Comparison of ENCODE assay signal across 1 cellular context in the genomic region with DNA sequence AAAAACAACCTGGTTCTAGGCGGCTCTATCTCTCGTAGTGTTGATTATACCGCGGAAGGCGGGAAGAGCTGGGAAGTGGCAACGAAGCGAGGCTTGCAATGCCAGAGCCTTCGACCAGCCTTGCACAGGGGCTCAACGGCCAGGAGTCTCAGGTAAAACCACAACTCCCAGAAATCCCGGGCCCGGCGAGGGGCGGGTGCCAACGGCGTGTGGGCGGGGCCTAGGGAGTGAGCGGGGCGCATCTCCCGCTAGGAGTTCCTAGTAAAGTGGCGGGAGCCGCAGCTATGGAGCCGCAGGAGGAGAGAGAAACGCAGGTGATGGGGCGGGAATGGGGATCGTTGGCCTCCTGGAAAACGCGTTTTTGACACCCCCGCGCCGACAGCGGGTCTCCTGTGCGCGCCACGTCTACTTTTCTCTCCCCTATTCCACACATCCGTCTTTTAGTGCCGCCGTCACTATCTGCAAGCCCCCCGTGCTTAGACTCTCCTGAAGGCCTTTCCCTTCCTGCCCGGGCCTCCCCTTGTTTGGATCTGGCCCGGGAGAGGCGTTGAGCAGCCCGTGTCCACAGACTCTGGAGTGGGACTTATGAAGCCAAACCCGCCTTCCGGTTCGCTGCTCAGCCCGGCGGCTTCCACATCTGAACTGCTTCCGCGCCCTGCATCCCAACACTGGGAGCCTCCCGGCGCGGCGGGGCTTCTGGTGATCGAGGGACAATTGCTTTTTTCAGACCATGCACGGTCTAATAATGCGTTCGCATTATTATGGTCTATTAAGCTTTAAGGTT.
A peak's percentile ranks its signal among the peaks of the same experiment; 100 is the strongest.
TF ChIP-seq lines count a peak whose summit lies in the region.

A gene with protein sequence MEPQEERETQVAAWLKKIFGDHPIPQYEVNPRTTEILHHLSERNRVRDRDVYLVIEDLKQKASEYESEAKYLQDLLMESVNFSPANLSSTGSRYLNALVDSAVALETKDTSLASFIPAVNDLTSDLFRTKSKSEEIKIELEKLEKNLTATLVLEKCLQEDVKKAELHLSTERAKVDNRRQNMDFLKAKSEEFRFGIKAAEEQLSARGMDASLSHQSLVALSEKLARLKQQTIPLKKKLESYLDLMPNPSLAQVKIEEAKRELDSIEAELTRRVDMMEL (plus strand): TSS at position 258 of the 784 bp plus-strand sequence. CDS start 27 bp downstream, at position 285.

TF ChIP-seq in HepG2, 621 proteins besides CTCF, POLR2A, EP300 and RAD21 (continued from another document and continues in another):
- TF ChIP-seq, protein P1, sequence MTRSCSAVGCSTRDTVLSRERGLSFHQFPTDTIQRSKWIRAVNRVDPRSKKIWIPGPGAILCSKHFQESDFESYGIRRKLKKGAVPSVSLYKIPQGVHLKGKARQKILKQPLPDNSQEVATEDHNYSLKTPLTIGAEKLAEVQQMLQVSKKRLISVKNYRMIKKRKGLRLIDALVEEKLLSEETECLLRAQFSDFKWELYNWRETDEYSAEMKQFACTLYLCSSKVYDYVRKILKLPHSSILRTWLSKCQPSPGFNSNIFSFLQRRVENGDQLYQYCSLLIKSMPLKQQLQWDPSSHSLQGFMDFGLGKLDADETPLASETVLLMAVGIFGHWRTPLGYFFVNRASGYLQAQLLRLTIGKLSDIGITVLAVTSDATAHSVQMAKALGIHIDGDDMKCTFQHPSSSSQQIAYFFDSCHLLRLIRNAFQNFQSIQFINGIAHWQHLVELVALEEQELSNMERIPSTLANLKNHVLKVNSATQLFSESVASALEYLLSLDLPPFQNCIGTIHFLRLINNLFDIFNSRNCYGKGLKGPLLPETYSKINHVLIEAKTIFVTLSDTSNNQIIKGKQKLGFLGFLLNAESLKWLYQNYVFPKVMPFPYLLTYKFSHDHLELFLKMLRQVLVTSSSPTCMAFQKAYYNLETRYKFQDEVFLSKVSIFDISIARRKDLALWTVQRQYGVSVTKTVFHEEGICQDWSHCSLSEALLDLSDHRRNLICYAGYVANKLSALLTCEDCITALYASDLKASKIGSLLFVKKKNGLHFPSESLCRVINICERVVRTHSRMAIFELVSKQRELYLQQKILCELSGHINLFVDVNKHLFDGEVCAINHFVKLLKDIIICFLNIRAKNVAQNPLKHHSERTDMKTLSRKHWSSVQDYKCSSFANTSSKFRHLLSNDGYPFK (CRISPR knock-in tag; IDR thresholded peaks at IDR 0.05; ENCODE audit: borderline replicate concordance): peak; percentile 53; the same call in 1 of the 2 replicates
- TF ChIP-seq ZBTB3 (CRISPR knock-in tag; IDR thresholded peaks at IDR 0.05; ENCODE audit: borderline replicate concordance, low read depth) (0 out of 2 replicates have a peak, but pooled peaks have one; percentile 44), ZSCAN12 (CRISPR knock-in tag; IDR thresholded peaks at IDR 0.05) (no peak), ZNF674 (CRISPR knock-in tag; IDR thresholded peaks at IDR 0.05; ENCODE audit: low read depth) (no peak), ZNF484 (CRISPR knock-in tag; IDR thresholded peaks at IDR 0.05; ENCODE audit: borderline replicate concordance, low read depth) (no peak), ZBTB42 (CRISPR knock-in tag; IDR thresholded peaks at IDR 0.05) (0 out of 2 replicates have a peak, but pooled peaks have one; percentile 17), ZNF788 (CRISPR knock-in tag; IDR thresholded peaks at IDR 0.05; ENCODE audit: borderline replicate concordance) (peak; percentile 44; the same call in 1 of the 2 replicates), ZNF501 (CRISPR knock-in tag; IDR thresholded peaks at IDR 0.05) (peak; percentile 81), TCF12 (IDR thresholded peaks at IDR 0.05) (no peak), TCF12 (CRISPR knock-in tag; IDR thresholded peaks at IDR 0.05) (0 out of 2 replicates have a peak, but pooled peaks have one; percentile 71), SAP130 (CRISPR knock-in tag; IDR thresholded peaks at IDR 0.05; ENCODE audit: low read depth) (peak; percentile 72), MAFK (conservative IDR thresholded peaks at IDR 0.05 in 1 of 2, IDR thresholded peaks at IDR 0.05 in 1 of 2; ENCODE audit: low read length in 2 of 2) (no peak), MED1 (CRISPR knock-in tag; IDR thresholded peaks at IDR 0.05) (no peak), PHF21A (CRISPR knock-in tag; IDR thresholded peaks at IDR 0.05) (peak; percentile 34; the same call in 1 of the 2 replicates), BCL6 (CRISPR knock-in tag; IDR thresholded peaks at IDR 0.05) (no peak), MATR3 (CRISPR knock-in tag; IDR thresholded peaks at IDR 0.05) (no peak), NR3C1 (CRISPR knock-in tag; IDR thresholded peaks at IDR 0.05) (no peak), ZFAT (CRISPR knock-in tag; conservative IDR thresholded peaks at IDR 0.05) (no peak), PHF8 (CRISPR knock-in tag; IDR thresholded peaks at IDR 0.05) (peak; percentile 80), GATAD2A (CRISPR knock-in tag; IDR thresholded peaks at IDR 0.05) (0 out of 2 replicates have a peak, but pooled peaks have one; percentile 11), NFE2 (CRISPR knock-in tag; IDR thresholded peaks at IDR 0.05) (no peak), NCOA5 (CRISPR knock-in tag; IDR thresholded peaks at IDR 0.05) (no peak), ETV6 (CRISPR knock-in tag; conservative IDR thresholded peaks at IDR 0.05) (0 out of 2 replicates have a peak, but pooled peaks have one; percentile 12), ZNF343 (CRISPR knock-in tag; IDR thresholded peaks at IDR 0.05) (no peak), HMG20A (CRISPR knock-in tag; IDR thresholded peaks at IDR 0.05; ENCODE audit: borderline replicate concordance) (no peak), IRF2 (CRISPR knock-in tag; IDR thresholded peaks at IDR 0.05) (no peak), ZNF83 (CRISPR knock-in tag; IDR thresholded peaks at IDR 0.05; ENCODE audit: borderline replicate concordance) (no peak), GZF1 (CRISPR knock-in tag; IDR thresholded peaks at IDR 0.05) (0 out of 2 replicates have a peak, but pooled peaks have one; percentile 50), ZNF234 (CRISPR knock-in tag; conservative IDR thresholded peaks at IDR 0.05) (no peak), HNRNPLL (IDR thresholded peaks at IDR 0.05; ENCODE audit: low read depth, low read length, poor library complexity, severe bottlenecking) (peak; percentile 93), TAF15 (IDR thresholded peaks at IDR 0.05; ENCODE audit: low read depth, low read length, poor library complexity, severe bottlenecking) (no peak), ZNF607 (CRISPR knock-in tag; IDR thresholded peaks at IDR 0.05; ENCODE audit: borderline replicate concordance) (peak; percentile 71), TOE1 (CRISPR knock-in tag; IDR thresholded peaks at IDR 0.05) (0 out of 2 replicates have a peak, but pooled peaks have one; percentile 37), NFKB2 (CRISPR knock-in tag; IDR thresholded peaks at IDR 0.05; ENCODE audit: borderline replicate concordance) (peak; percentile 85; the same call in 1 of the 2 replicates), MAFG (CRISPR knock-in tag; IDR thresholded peaks at IDR 0.05) (no peak), MBNL3 (CRISPR knock-in tag; conservative IDR thresholded peaks at IDR 0.05) (no peak), ZFP41 (CRISPR knock-in tag; IDR thresholded peaks at IDR 0.05; ENCODE audit: borderline replicate concordance) (no peak), BHLHE40 (IDR thresholded peaks at IDR 0.05; ENCODE audit: low read length) (no peak), ZNF777 (CRISPR knock-in tag; IDR thresholded peaks at IDR 0.05) (peak; percentile 67), HIVEP1 (CRISPR knock-in tag; IDR thresholded peaks at IDR 0.05) (no peak)
- TF ChIP-seq, protein P2, sequence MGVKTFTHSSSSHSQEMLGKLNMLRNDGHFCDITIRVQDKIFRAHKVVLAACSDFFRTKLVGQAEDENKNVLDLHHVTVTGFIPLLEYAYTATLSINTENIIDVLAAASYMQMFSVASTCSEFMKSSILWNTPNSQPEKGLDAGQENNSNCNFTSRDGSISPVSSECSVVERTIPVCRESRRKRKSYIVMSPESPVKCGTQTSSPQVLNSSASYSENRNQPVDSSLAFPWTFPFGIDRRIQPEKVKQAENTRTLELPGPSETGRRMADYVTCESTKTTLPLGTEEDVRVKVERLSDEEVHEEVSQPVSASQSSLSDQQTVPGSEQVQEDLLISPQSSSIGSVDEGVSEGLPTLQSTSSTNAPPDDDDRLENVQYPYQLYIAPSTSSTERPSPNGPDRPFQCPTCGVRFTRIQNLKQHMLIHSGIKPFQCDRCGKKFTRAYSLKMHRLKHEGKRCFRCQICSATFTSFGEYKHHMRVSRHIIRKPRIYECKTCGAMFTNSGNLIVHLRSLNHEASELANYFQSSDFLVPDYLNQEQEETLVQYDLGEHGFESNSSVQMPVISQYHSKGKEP (CRISPR knock-in tag; IDR thresholded peaks at IDR 0.05): no peak
- TF ChIP-seq, protein P3, sequence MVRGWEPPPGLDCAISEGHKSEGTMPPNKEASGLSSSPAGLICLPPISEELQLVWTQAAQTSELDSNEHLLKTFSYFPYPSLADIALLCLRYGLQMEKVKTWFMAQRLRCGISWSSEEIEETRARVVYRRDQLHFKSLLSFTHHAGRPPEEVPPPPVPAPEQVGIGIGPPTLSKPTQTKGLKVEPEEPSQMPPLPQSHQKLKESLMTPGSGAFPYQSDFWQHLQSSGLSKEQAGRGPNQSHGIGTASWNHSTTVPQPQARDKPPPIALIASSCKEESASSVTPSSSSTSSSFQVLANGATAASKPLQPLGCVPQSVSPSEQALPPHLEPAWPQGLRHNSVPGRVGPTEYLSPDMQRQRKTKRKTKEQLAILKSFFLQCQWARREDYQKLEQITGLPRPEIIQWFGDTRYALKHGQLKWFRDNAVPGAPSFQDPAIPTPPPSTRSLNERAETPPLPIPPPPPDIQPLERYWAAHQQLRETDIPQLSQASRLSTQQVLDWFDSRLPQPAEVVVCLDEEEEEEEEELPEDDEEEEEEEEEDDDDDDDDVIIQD (CRISPR knock-in tag; IDR thresholded peaks at IDR 0.05; ENCODE audit: low read depth): no peak
- TF ChIP-seq, protein P4, sequence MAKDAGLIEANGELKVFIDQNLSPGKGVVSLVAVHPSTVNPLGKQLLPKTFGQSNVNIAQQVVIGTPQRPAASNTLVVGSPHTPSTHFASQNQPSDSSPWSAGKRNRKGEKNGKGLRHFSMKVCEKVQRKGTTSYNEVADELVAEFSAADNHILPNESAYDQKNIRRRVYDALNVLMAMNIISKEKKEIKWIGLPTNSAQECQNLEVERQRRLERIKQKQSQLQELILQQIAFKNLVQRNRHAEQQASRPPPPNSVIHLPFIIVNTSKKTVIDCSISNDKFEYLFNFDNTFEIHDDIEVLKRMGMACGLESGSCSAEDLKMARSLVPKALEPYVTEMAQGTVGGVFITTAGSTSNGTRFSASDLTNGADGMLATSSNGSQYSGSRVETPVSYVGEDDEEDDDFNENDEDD (CRISPR knock-in tag; IDR thresholded peaks at IDR 0.05; ENCODE audit: borderline replicate concordance): peak; percentile 85; the same call in 1 of the 2 replicates
- TF ChIP-seq, protein P5, sequence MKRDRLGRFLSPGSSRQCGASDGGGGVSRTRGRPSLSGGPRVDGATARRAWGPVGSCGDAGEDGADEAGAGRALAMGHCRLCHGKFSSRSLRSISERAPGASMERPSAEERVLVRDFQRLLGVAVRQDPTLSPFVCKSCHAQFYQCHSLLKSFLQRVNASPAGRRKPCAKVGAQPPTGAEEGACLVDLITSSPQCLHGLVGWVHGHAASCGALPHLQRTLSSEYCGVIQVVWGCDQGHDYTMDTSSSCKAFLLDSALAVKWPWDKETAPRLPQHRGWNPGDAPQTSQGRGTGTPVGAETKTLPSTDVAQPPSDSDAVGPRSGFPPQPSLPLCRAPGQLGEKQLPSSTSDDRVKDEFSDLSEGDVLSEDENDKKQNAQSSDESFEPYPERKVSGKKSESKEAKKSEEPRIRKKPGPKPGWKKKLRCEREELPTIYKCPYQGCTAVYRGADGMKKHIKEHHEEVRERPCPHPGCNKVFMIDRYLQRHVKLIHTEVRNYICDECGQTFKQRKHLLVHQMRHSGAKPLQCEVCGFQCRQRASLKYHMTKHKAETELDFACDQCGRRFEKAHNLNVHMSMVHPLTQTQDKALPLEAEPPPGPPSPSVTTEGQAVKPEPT (CRISPR knock-in tag; IDR thresholded peaks at IDR 0.05; ENCODE audit: low read depth): peak; percentile 72; the same call in 1 of the 2 replicates
- TF ChIP-seq, protein P6, sequence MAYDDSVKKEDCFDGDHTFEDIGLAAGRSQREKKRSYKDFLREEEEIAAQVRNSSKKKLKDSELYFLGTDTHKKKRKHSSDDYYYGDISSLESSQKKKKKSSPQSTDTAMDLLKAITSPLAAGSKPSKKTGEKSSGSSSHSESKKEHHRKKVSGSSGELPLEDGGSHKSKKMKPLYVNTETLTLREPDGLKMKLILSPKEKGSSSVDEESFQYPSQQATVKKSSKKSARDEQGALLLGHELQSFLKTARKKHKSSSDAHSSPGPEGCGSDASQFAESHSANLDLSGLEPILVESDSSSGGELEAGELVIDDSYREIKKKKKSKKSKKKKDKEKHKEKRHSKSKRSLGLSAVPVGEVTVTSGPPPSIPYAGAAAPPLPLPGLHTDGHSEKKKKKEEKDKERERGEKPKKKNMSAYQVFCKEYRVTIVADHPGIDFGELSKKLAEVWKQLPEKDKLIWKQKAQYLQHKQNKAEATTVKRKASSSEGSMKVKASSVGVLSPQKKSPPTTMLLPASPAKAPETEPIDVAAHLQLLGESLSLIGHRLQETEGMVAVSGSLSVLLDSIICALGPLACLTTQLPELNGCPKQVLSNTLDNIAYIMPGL (CRISPR knock-in tag; IDR thresholded peaks at IDR 0.05; ENCODE audit: borderline replicate concordance in 1 of 2, low read depth in 1 of 2): peak; percentile 23 to 72; a peak in 1 of 4 replicates
- TF ChIP-seq, protein P7, sequence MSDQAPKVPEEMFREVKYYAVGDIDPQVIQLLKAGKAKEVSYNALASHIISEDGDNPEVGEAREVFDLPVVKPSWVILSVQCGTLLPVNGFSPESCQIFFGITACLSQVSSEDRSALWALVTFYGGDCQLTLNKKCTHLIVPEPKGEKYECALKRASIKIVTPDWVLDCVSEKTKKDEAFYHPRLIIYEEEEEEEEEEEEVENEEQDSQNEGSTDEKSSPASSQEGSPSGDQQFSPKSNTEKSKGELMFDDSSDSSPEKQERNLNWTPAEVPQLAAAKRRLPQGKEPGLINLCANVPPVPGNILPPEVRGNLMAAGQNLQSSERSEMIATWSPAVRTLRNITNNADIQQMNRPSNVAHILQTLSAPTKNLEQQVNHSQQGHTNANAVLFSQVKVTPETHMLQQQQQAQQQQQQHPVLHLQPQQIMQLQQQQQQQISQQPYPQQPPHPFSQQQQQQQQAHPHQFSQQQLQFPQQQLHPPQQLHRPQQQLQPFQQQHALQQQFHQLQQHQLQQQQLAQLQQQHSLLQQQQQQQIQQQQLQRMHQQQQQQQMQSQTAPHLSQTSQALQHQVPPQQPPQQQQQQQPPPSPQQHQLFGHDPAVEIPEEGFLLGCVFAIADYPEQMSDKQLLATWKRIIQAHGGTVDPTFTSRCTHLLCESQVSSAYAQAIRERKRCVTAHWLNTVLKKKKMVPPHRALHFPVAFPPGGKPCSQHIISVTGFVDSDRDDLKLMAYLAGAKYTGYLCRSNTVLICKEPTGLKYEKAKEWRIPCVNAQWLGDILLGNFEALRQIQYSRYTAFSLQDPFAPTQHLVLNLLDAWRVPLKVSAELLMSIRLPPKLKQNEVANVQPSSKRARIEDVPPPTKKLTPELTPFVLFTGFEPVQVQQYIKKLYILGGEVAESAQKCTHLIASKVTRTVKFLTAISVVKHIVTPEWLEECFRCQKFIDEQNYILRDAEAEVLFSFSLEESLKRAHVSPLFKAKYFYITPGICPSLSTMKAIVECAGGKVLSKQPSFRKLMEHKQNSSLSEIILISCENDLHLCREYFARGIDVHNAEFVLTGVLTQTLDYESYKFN (CRISPR knock-in tag; conservative IDR thresholded peaks at IDR 0.05): peak; percentile 35; the same call in 1 of the 2 replicates
- TF ChIP-seq, protein P8, sequence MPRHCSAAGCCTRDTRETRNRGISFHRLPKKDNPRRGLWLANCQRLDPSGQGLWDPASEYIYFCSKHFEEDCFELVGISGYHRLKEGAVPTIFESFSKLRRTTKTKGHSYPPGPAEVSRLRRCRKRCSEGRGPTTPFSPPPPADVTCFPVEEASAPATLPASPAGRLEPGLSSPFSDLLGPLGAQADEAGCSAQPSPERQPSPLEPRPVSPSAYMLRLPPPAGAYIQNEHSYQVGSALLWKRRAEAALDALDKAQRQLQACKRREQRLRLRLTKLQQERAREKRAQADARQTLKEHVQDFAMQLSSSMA (CRISPR knock-in tag; IDR thresholded peaks at IDR 0.05): 0 out of 2 replicates have a peak, but pooled peaks have one; percentile 50
